In genomic region chr11:102564110-102564509, GRCh38 we compare ENCODE assay signal across 9 cellular contexts. TPM values are rescaled to one million over a fixed set of nuclear protein-coding genes. Genes with fewer than 3 reads are reported as not detected.
A peak's percentile ranks its signal among the peaks of the same experiment; 100 is the strongest.
DNase-seq lines count a peak whose midpoint lies in the region; ATAC-seq and TF ChIP-seq lines count a peak whose summit lies in the region.
"Had no signal": no experiment of that assay in that cellular context is flagged by ENCODE, and none has a peak within 500 bp of the region (broad histone marks: within the 10 kb centered on the region; RNA-seq: fewer than 3 reads in every experiment).

No MANE protein-coding gene starts in this region.

- no peaks in the 10 kb centered on the region for H3K9me3 ChIP-seq in BE2C
- H3K9me3 ChIP-seq in ovary, result no peaks in the 10 kb centered on the region

- H3K27me3 ChIP-seq in BE2C (peaks cover 24% of the 10 kb centered on the region), ovary (no peaks in the 10 kb centered on the region)

- TF ChIP-seq POLR2A in ovary (IDR thresholded peaks at IDR 0.05), result no peak

- TF ChIP-seq EP300 in ovary (IDR thresholded peaks at IDR 0.05), result no peak

- intact Hi-C loops in left cardiac atrium (cut with DNase I) (no loop called here), ovary (cut with DNase I) (no loop called here)

- TF ChIP-seq CTCF in fibroblast of pulmonary artery (IDR thresholded peaks at IDR 0.05; ENCODE audit: low read length, missing control alignments), result no peak
- no peak for TF ChIP-seq CTCF in BE2C (IDR thresholded peaks at IDR 0.05; ENCODE audit: low read depth, low read length)
- no peak for TF ChIP-seq CTCF in ovary (IDR thresholded peaks at IDR 0.05)

- no peaks in the 10 kb centered on the region for H3K4me1 ChIP-seq in BE2C
- H3K4me1 ChIP-seq in ovary (ENCODE audit: insufficient read depth), result no peaks in the 10 kb centered on the region

- H3K27ac ChIP-seq in ovary, result no peak overlapping the region
- H3K27ac ChIP-seq: HL-60 had no signal

- WGBS in ovary, 3 donors, result 67 to 92% (median 86%) methylated on average over 2 of the region's 2 CpGs

- peak; percentile 75 for DNase-seq in EL
- peak; percentile 83 for DNase-seq in LoVo (ENCODE audit: low spot score)
- DNase-seq in fibroblast of pulmonary artery (ENCODE audit: low read depth), result peak; percentile 57
- no peak for DNase-seq in left cardiac atrium
- DNase-seq in activated CD4-positive, alpha-beta T cell treated with anti-CD3 and anti-CD28 coated beads for 48 hours, result no peak
- DNase-seq in BE2C, result no peak
- DNase-seq in ovary, result no peak

- ATAC-seq in GM21737 (IDR thresholded peaks at IDR 0.05; ENCODE audit: unreplicated experiment), result peak; percentile 66
- ATAC-seq in left cardiac atrium, result no peak

- H3K36me3 ChIP-seq in BE2C, result no peaks in the 10 kb centered on the region
- H3K36me3 ChIP-seq in ovary, result no peaks in the 10 kb centered on the region

- H3K4me3 ChIP-seq in fibroblast of pulmonary artery (replicated peaks; ENCODE audit: low read depth, low read length) (no peak overlapping the region), BE2C (ENCODE audit: low read depth, low read length) (no peak overlapping the region), ovary (no peak overlapping the region)

RNA-seq across cellular contexts. Expression of gene MMP7, which starts 33.6 kb away (rescaled TPM):
- total RNA-seq in left cardiac atrium (under 1 TPM in 1 of 2 donors, not detected in 1; 0.32 TPM), ovary (10 to 100 TPM in 1 of 7 donors, 1 to 10 TPM in 4, under 1 TPM in 1, not detected in 1; 0.50 to 66.3 (median 4.5) TPM)
- not detected for polyA plus RNA-seq in BE2C (2012; ENCODE audit: insufficient read depth, insufficient read length, low read depth)
- polyA plus RNA-seq in ovary, result under 1 TPM; 0.33 to 0.48 TPM

Comparison
In these comparisons a context has a peak if more than half of its experiments do, and no peak if none do; other contexts are left out.
1. DNase-seq: peak in EL (single experiment), LoVo (single experiment) and fibroblast of pulmonary artery (single experiment); none in left cardiac atrium (single experiment), activated CD4-positive, alpha-beta T cell treated with anti-CD3 and anti-CD28 coated beads for 48 hours (single experiment), BE2C (single experiment) and ovary (0 of 5).